Comparison of ENCODE assay signal across 20 cellular contexts in the genomic region with DNA sequence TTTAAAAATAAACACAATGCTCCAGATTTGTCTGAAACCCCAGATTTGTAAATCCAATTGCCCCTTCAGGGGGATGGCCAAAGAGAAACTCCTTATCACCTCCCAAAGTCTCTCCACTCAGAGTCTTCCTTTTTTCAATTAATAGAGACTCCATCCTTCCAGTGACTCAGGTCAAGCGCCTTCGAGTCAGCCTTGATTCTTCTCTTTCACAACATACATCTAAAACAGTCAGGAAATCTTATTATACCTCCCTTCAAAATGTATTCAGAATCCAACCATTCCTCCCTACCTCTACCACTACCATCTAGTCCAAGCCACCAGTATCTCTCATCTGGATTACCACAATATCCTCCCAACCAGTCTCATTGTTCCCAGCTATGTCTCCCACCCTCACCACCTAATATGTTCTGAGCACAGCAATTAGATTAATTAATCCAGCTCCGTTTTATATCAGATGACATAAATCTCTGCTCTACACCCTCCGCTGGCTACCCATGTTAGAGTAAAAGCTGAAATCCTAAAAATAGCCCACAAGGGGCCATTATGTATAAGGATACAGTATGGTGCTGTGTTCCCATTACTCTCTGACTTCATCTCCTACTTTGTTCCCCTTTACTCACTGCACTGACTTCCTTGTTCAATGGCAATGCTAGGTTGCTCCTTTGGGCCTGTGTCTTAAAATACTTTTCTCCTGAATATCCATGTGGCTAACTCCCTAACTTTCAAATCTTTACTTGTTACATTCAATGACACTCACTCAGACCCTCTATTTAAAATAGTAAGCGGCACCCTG. TPM values are rescaled to one million over a fixed set of nuclear protein-coding genes. Genes with fewer than 3 reads are reported as not detected.
DNase-seq lines count a peak whose midpoint lies in the region; ATAC-seq, FAIRE-seq and TF ChIP-seq lines count a peak whose summit lies in the region.
"Had no signal": no experiment of that assay in that cellular context is flagged by ENCODE, and none has a peak within 500 bp of the region (broad histone marks: within the 10 kb centered on the region; RNA-seq: fewer than 3 reads in every experiment).

No MANE protein-coding gene starts in this region.

- TF ChIP-seq EP300 in GM12878 (IDR thresholded peaks at IDR 0.05; ENCODE audit: borderline replicate concordance in 1 of 2, control insufficient read depth in 1 of 2, low read depth in 2 of 2, low read length in 2 of 2), result no peak

- in situ Hi-C loops in GM12878 (cut with MboI) (no loop called here), brain microvascular endothelial cell (cut with HindIII; ENCODE audit: low pct_ligation_motif_present, low sequenced_read_pairs) (no loop called here)

- no peaks in the 10 kb centered on the region for H3K9me3 ChIP-seq in BLaER1 treated with 17β-estradiol and CSF1 and Interleukin-3, amounts not matched to agents 10 nM and 100 nM (replicated peaks in 1 of 11)
- H3K9me3 ChIP-seq in GM12878 (replicated peaks; ENCODE audit: control insufficient read depth, insufficient read depth, low read length) (no peaks in the 10 kb centered on the region), lower lobe of right lung (no peaks in the 10 kb centered on the region)
- H3K9me3 ChIP-seq: SJSA1 had no signal

- no peaks in the 10 kb centered on the region for H3K36me3 Mint-ChIP-seq in GM23338 (ENCODE audit: low read depth)

- ATAC-seq in GM23338 (peak; percentile 40), GM12878 (peak; percentile 36; the same call in 2 of the 3 replicates), lower lobe of right lung (peak; percentile 58 to 70), GM21528 (IDR thresholded peaks at IDR 0.05; ENCODE audit: low FRiP score, unreplicated experiment) (no peak), HG03108 (IDR thresholded peaks at IDR 0.05; ENCODE audit: unreplicated experiment) (no peak)
- ATAC-seq: activated CD8-positive, alpha-beta T cell treated with anti-CD3 and anti-CD28 coated beads, Interleukin-2, amount 10 ng/mL, durations not matched to agents 7 days and 5 days; activated naive CD8-positive, alpha-beta T cell treated with anti-CD3 and anti-CD28 coated beads, Interleukin-2, amount 50 U/mL, for 24 hours; effector memory CD8-positive, alpha-beta T cell had no signal

- no peak for TF ChIP-seq POLR2A in GM12878 (IDR thresholded peaks at IDR 0.05; ENCODE audit: low read depth, low read length)

- no peaks in the 10 kb centered on the region for H3K9me2 ChIP-seq in GM23338 (ENCODE audit: insufficient read depth)

- peak overlapping the region in 10 of 11 experiments; percentile 10 to 70 (median 28); a peak in 13 of 22 replicates for H3K4me2 ChIP-seq in BLaER1 treated with 17β-estradiol and CSF1 and Interleukin-3, amounts not matched to agents 10 nM and 100 nM
- H3K4me2 ChIP-seq in GM23338, result peak overlapping the region; percentile 51; the same call in 1 of the 2 replicates
- no peak overlapping the region for H3K4me2 ChIP-seq in GM12878 (ENCODE audit: control insufficient read depth, insufficient read depth)

- SMC1A ChIA-PET in GM12878 (lab: Charles Lee; ENCODE audit: uncharacterized antibody, unreplicated experiment), result interaction anchor here (0.6 to 1.6 kb wide), 4 partner anchors 10 to 105 kb away, joined by 3 to 5 read pairs (median 4); no protein-coding TSS in a partner anchor

- DNase-seq in GM23338 (ENCODE audit: low spot score) (no peak), GM12878 (ENCODE audit: low read depth, low spot score) (no peak), lower lobe of right lung (no peak), brain microvascular endothelial cell (no peak), superior temporal gyrus (ENCODE audit: extremely low spot score) (no peak)
- DNase-seq: activated CD8-positive, alpha-beta T cell treated with anti-CD3 and anti-CD28 coated beads, Interleukin-2, amount 10 ng/mL, durations not matched to agents 7 days and 5 days; activated naive CD8-positive, alpha-beta T cell treated with anti-CD3 and anti-CD28 coated beads, Interleukin-2, amount 50 U/mL, for 24 hours; COR-L47; effector memory CD8-positive, alpha-beta T cell; H7; NCI-H2029; NCI-H510A; right cardiac atrium; stimulated activated CD4-positive, alpha-beta T cell treated with anti-CD3 and anti-CD28 coated beads, Interleukin-1b, Interleukin-23, amount 100 ng/mL, for 48 hours; substantia nigra had no signal

- H3K4me3 ChIP-seq in BLaER1 treated with 17β-estradiol and CSF1 and Interleukin-3, amounts not matched to agents 10 nM and 100 nM, result no peak overlapping the region
- H3K4me3 ChIP-seq in GM23338, result no peak overlapping the region
- no peak overlapping the region for H3K4me3 ChIP-seq in GM12878
- no peak overlapping the region for H3K4me3 ChIP-seq in lower lobe of right lung
- no peak overlapping the region for H3K4me3 ChIP-seq in brain microvascular endothelial cell (ENCODE audit: low read depth, low read length)
- H3K4me3 ChIP-seq: SJSA1 had no signal

- H3K4me1 Mint-ChIP-seq in GM23338, result peaks cover 24% of the 10 kb centered on the region

- H3K9me3 Mint-ChIP-seq in GM23338, result no peaks in the 10 kb centered on the region
- H3K9me3 Mint-ChIP-seq: activated naive CD8-positive, alpha-beta T cell treated with anti-CD3 and anti-CD28 coated beads, Interleukin-2, amount 50 U/mL, for 24 hours; effector memory CD8-positive, alpha-beta T cell had no signal

- H3K27me3 Mint-ChIP-seq in GM23338 (ENCODE audit: insufficient read depth, low read depth, poor library complexity), result no peaks in the 10 kb centered on the region
- H3K27me3 Mint-ChIP-seq: activated naive CD8-positive, alpha-beta T cell treated with anti-CD3 and anti-CD28 coated beads, Interleukin-2, amount 50 U/mL, for 24 hours; effector memory CD8-positive, alpha-beta T cell had no signal

- H3K9ac ChIP-seq in BLaER1 treated with 17β-estradiol and CSF1 and Interleukin-3, amounts not matched to agents 10 nM and 100 nM, result no peak overlapping the region
- H3K9ac ChIP-seq in GM12878 (ENCODE audit: control insufficient read depth, insufficient read depth, low read length), result no peak overlapping the region

- H2AFZ ChIP-seq in GM23338, result no peak overlapping the region
- no peak overlapping the region for H2AFZ ChIP-seq in GM12878 (ENCODE audit: control insufficient read depth, low read depth, low read length)

- H3F3A ChIP-seq in GM23338 (replicated peaks; ENCODE audit: low read depth), result no peaks in the 10 kb centered on the region

- POLR2A ChIA-PET in GM12878 (lab: Charles Lee), result interaction anchor here (1.1 kb wide), 2 partner anchors 10 to 12 kb away, joined by 4 read pairs; a partner anchor contains a TSS

- TF ChIP-seq CTCF in GM23338 (conservative IDR thresholded peaks at IDR 0.05; ENCODE audit: low read depth in 2 of 2) (no peak), GM12878 (IDR thresholded peaks at IDR 0.05 in 2 of 3, conservative IDR thresholded peaks at IDR 0.05 in 1 of 3; ENCODE audit: control insufficient read depth in 2 of 3, extremely low read depth in 1 of 3, insufficient read depth in 1 of 3, low read depth in 3 of 3, low read length in 3 of 3) (no peak), lower lobe of right lung (IDR thresholded peaks at IDR 0.05) (no peak), brain microvascular endothelial cell (IDR thresholded peaks at IDR 0.05; ENCODE audit: low read depth, low read length, missing control alignments) (no peak)

- no peak for FAIRE-seq in GM12878 (lab: Jason Lieb, UNC)
- FAIRE-seq: TTC549 had no signal

- H3K4me3 Mint-ChIP-seq in GM23338, result no peak overlapping the region
- H3K4me3 Mint-ChIP-seq: activated CD8-positive, alpha-beta T cell treated with anti-CD3 and anti-CD28 coated beads, Interleukin-2, amount 10 ng/mL, durations not matched to agents 7 days and 5 days; activated naive CD8-positive, alpha-beta T cell treated with anti-CD3 and anti-CD28 coated beads, Interleukin-2, amount 50 U/mL, for 24 hours; effector memory CD8-positive, alpha-beta T cell had no signal

- peaks cover 0 to 9% (median 0%) of the 10 kb centered on the region in 11 experiments; a peak in 2 of 22 replicates for H3K36me3 ChIP-seq in BLaER1 treated with 17β-estradiol and CSF1 and Interleukin-3, amounts not matched to agents 10 nM and 100 nM
- H3K36me3 ChIP-seq in GM23338 (ENCODE audit: insufficient read depth) (no peaks in the 10 kb centered on the region), GM12878 (ENCODE audit: control insufficient read depth in 2 of 2, insufficient read depth in 2 of 2, low read length in 1 of 2) (no peaks in the 10 kb centered on the region), lower lobe of right lung (no peaks in the 10 kb centered on the region), brain microvascular endothelial cell (replicated peaks) (no peaks in the 10 kb centered on the region)
- H3K36me3 ChIP-seq: SJSA1 had no signal

- H3K27me3 ChIP-seq in BLaER1 treated with 17β-estradiol and CSF1 and Interleukin-3, amounts not matched to agents 10 nM and 100 nM, result no peaks in the 10 kb centered on the region
- H3K27me3 ChIP-seq in GM23338 (ENCODE audit: insufficient read depth) (no peaks in the 10 kb centered on the region), GM12878 (replicated peaks in 1 of 2; ENCODE audit: control insufficient read depth in 2 of 2, insufficient read depth in 2 of 2, low read length in 1 of 2) (no peaks in the 10 kb centered on the region), lower lobe of right lung (ENCODE audit: low read depth) (no peaks in the 10 kb centered on the region), brain microvascular endothelial cell (replicated peaks) (no peaks in the 10 kb centered on the region)
- H3K27me3 ChIP-seq: SJSA1 had no signal

- H3K79me2 ChIP-seq in GM23338 (replicated peaks; ENCODE audit: insufficient read depth) (peaks cover 100% of the 10 kb centered on the region), GM12878 (ENCODE audit: control insufficient read depth, insufficient read depth, low read length) (peaks cover 85% of the 10 kb centered on the region)

- TF ChIP-seq RAD21 in GM12878 (IDR thresholded peaks at IDR 0.05; ENCODE audit: insufficient read depth, low read depth, low read length), result no peak

- intact Hi-C loops in GM12878 (cut with micrococcal nuclease; ENCODE audit: unreplicated experiment), result no loop called here
- intact Hi-C loops in lower lobe of right lung (cut with DNase I), result no loop called here

- H3K27ac ChIP-seq in BLaER1 treated with 17β-estradiol and CSF1 and Interleukin-3, amounts not matched to agents 10 nM and 100 nM, result peak overlapping the region in 3 of 11 experiments; percentile 4 to 49 (median 33); a peak in 4 of 22 replicates
- H3K27ac ChIP-seq in GM23338 (ENCODE audit: low read depth), result no peak overlapping the region
- H3K27ac ChIP-seq in GM12878 (ENCODE audit: control insufficient read depth, insufficient read depth), result no peak overlapping the region
- no peak overlapping the region for H3K27ac ChIP-seq in lower lobe of right lung
- H3K27ac ChIP-seq in brain microvascular endothelial cell, result no peak overlapping the region
- H3K27ac ChIP-seq: SJSA1 had no signal

- peaks cover 88 to 100% (median 100%) of the 10 kb centered on the region in 11 experiments for H4K20me1 ChIP-seq in BLaER1 treated with 17β-estradiol and CSF1 and Interleukin-3, amounts not matched to agents 10 nM and 100 nM
- H4K20me1 ChIP-seq in GM23338 (replicated peaks; ENCODE audit: insufficient read depth), result peaks cover 50% of the 10 kb centered on the region
- no peaks in the 10 kb centered on the region for H4K20me1 ChIP-seq in GM12878 (ENCODE audit: control insufficient read depth, insufficient read depth)

- no peak overlapping the region for H3K27ac Mint-ChIP-seq in GM23338
- H3K27ac Mint-ChIP-seq: activated CD8-positive, alpha-beta T cell treated with anti-CD3 and anti-CD28 coated beads, Interleukin-2, amount 10 ng/mL, durations not matched to agents 7 days and 5 days; activated naive CD8-positive, alpha-beta T cell treated with anti-CD3 and anti-CD28 coated beads, Interleukin-2, amount 50 U/mL, for 24 hours; effector memory CD8-positive, alpha-beta T cell had no signal

- peaks cover 21 to 94% (median 53%) of the 10 kb centered on the region in 10 experiments for H3K4me1 ChIP-seq in BLaER1 treated with 17β-estradiol and CSF1 and Interleukin-3, amounts not matched to agents 10 nM and 100 nM
- H3K4me1 ChIP-seq in GM23338 (ENCODE audit: insufficient read depth), result peaks cover 46% of the 10 kb centered on the region
- peaks cover 4% of the 10 kb centered on the region for H3K4me1 ChIP-seq in GM12878 (ENCODE audit: control insufficient read depth, insufficient read depth, low read length)
- H3K4me1 ChIP-seq in lower lobe of right lung, result peaks cover 89% of the 10 kb centered on the region

- over 99% methylated on average over 5 of the region's 5 CpGs for WGBS in GM12878 (ENCODE audit: insufficient coverage, insufficient replicate concordance, low lambda C conversion rate, missing lambda C conversion rate)

- TSS peak; percentile 20 for BruUV-seq in GM12878 (replicated peaks; lab: Mats Ljungman, UMichigan)

- RAD21 ChIA-PET in GM12878 (lab: Charles Lee; ENCODE audit: unreplicated experiment), result no interaction called here

- CTCF ChIA-PET in GM12878 (lab: Yijun Ruan, JAX), result interaction anchor here (1.7 kb wide), 1 partner anchor 250 kb away, joined by 3 read pairs; no protein-coding TSS in a partner anchor

RNA-seq across cellular contexts. Expression of a gene that starts 11.8 kb away (rescaled TPM):
- total RNA-seq in GM23338 (2014; rRNA removed; shearing (Covaris generic)), result 47.0 and 52.7 TPM in 2 replicates
- polyA plus RNA-seq in GM23338 (2016; fragmentation: Nextera tagmentation; extraction: Ambion mirVana) (35.1 and 42.0 TPM in 2 replicates), GM12878 (2011; rRNA removed) (14.8 and 16.6 TPM in 2 replicates), GM12878 (2014; fragmentation: Illumina TruSeq; extraction: Trizol) (12.7 and 15.7 TPM in 2 replicates), GM12878 (2014; fragmentation: Nextera tagmentation; extraction: Ambion mirVana) (1 to 10 TPM; 5.1 to 6.4 TPM), GM12878 (2014; rRNA removed) (10.8 and 13.4 TPM in 2 replicates), GM12878 (2016; fragmentation: Nextera tagmentation; extraction: Ambion mirVana) (10 to 100 TPM; 13.7 to 21.1 TPM)
- total RNA-seq in GM12878 (2013; cell fraction: nucleolus; rRNA removed), result 68.3 and 70.9 TPM in 2 replicates
- total RNA-seq in GM12878 (2014; rRNA removed) (15.8 and 20.7 TPM in 2 replicates), GM12878 (2014; rRNA removed; fragmentation: Illumina TruSeq; extraction: Trizol) (14.0 and 14.8 TPM in 2 replicates), GM12878 (2021) (12.4 and 14.0 TPM in 2 replicates), lower lobe of right lung (24.4 TPM)
- polyA plus RNA-seq in GM12878 (2011; ENCODE audit: low read depth), result 9.1 TPM
- polyA plus RNA-seq in GM12878 (2011; cell fraction: cytosol; rRNA removed), result 11.3 and 12.5 TPM in 2 replicates
- 11.8 and 14.3 TPM in 2 replicates for polyA plus RNA-seq in GM12878 (2011; cell fraction: nucleus; rRNA removed)
- 11.7 and 12.2 TPM in 2 replicates for polyA plus RNA-seq in GM12878 (2012)
- 23.6 and 25.3 TPM in 2 replicates for polyA minus RNA-seq in GM12878 (2011; rRNA and poly(A)+ RNA removed)
- polyA minus RNA-seq in GM12878 (2011; cell fraction: cytosol; rRNA and poly(A)+ RNA removed), result 12.0 and 12.3 TPM in 2 replicates
- polyA minus RNA-seq in GM12878 (2011; cell fraction: nucleus; rRNA and poly(A)+ RNA removed), result 14.3 and 29.7 TPM in 2 replicates

Comparison
In these comparisons a context has a peak if more than half of its experiments do, and no peak if none do; other contexts are left out.
1. ATAC-seq: peak in GM23338 (single experiment), GM12878 (single experiment) and lower lobe of right lung (2 of 2); none in GM21528 (single experiment) and HG03108 (single experiment).